12 cellular contexts compared by ENCODE assay signal in genomic region chr1:25561426-25562100, GRCh38. TPM values are rescaled to one million over a fixed set of nuclear protein-coding genes. Genes with fewer than 3 reads are reported as not detected.
DNase-seq lines count a peak whose midpoint lies in the region; ATAC-seq and TF ChIP-seq lines count a peak whose summit lies in the region.
"Had no signal": no experiment of that assay in that cellular context is flagged by ENCODE, and none has a peak within 500 bp of the region (broad histone marks: within the 10 kb centered on the region; RNA-seq: fewer than 3 reads in every experiment).

No MANE protein-coding gene starts in this region.

- no peak for TF ChIP-seq EP300 in gastroesophageal sphincter (IDR thresholded peaks at IDR 0.05)
- no peak for TF ChIP-seq EP300 in stomach (IDR thresholded peaks at IDR 0.05)

- H3K36me3 Mint-ChIP-seq in activated CD4-positive, alpha-beta T cell treated with anti-CD3 and anti-CD28 coated beads, Interleukin-2, amount 10 ng/mL, durations not matched to agents 7 days and 5 days (ENCODE audit: low read depth) = peaks cover 82% of the 10 kb centered on the region
- H3K36me3 Mint-ChIP-seq in activated T-cell treated with anti-CD3 and anti-CD28 coated beads, Interleukin-2, amount 50 U/mL, for 72 hours (ENCODE audit: insufficient read depth in 2 of 2) = no peaks in the 10 kb centered on the region

- H3K4me1 Mint-ChIP-seq in activated CD4-positive, alpha-beta T cell treated with anti-CD3 and anti-CD28 coated beads, Interleukin-2, amount 10 ng/mL, durations not matched to agents 7 days and 5 days = peaks cover 97% of the 10 kb centered on the region
- peaks cover 96% of the 10 kb centered on the region for H3K4me1 Mint-ChIP-seq in activated T-cell treated with anti-CD3 and anti-CD28 coated beads, Interleukin-2, amount 50 U/mL, for 72 hours (ENCODE audit: low read depth)

- H2AK5ac ChIP-seq in mesendoderm (ENCODE audit: low read length) = no peak overlapping the region

- H3K4me1 ChIP-seq in gastroesophageal sphincter (peaks cover 0 to 78% (median 19%) of the 10 kb centered on the region in 3 donors), stomach (peaks cover 20 to 53% (median 31%) of the 10 kb centered on the region in 4 donors), mesendoderm (ENCODE audit: control insufficient read depth, low read depth, low read length) (no peaks in the 10 kb centered on the region)

- intact Hi-C loops in stomach (cut with DNase I; ENCODE audit: low total_unique reads) = no loop called here

- H3K79me2 ChIP-seq in mesendoderm (ENCODE audit: control insufficient read depth, insufficient read depth, low read length) = no peaks in the 10 kb centered on the region

- CTCF ChIA-PET in activated CD4-positive, alpha-beta T cell treated with anti-CD3 and anti-CD28 coated beads, Interleukin-2, amount 10 ng/mL, durations not matched to agents 7 days and 5 days (lab: Charles Lee) = interaction anchor here (0.6 to 1.3 kb wide), 3 partner anchors 11 to 1408 kb away, joined by 3 to 4 read pairs (median 3); no protein-coding TSS in a partner anchor

- no peak for TF ChIP-seq POLR2A in gastroesophageal sphincter (IDR thresholded peaks at IDR 0.05)
- no peak for TF ChIP-seq POLR2A in stomach (IDR thresholded peaks at IDR 0.05)

- no peak overlapping the region for H3K4ac ChIP-seq in mesendoderm (ENCODE audit: low read depth, low read length)

- H3K36me3 ChIP-seq in gastroesophageal sphincter (peaks cover 0 to 67% of the 10 kb centered on the region in 2 donors), stomach (peaks cover 14 to 77% (median 69%) of the 10 kb centered on the region in 4 donors), mesendoderm (ENCODE audit: control insufficient read depth, insufficient read depth, low read length) (peaks cover 1% of the 10 kb centered on the region)

- H3K23ac ChIP-seq in mesendoderm (ENCODE audit: low read length) = no peak overlapping the region

- H3K79me1 ChIP-seq in mesendoderm (ENCODE audit: low read length) = no peaks in the 10 kb centered on the region

- no peaks in the 10 kb centered on the region for H3K9me3 Mint-ChIP-seq in activated CD4-positive, alpha-beta T cell treated with anti-CD3 and anti-CD28 coated beads, Interleukin-2, amount 10 ng/mL, durations not matched to agents 7 days and 5 days
- H3K9me3 Mint-ChIP-seq in activated T-cell treated with anti-CD3 and anti-CD28 coated beads, Interleukin-2, amount 50 U/mL, for 72 hours = no peaks in the 10 kb centered on the region

- POLR2A ChIA-PET in activated CD4-positive, alpha-beta T cell treated with anti-CD3 and anti-CD28 coated beads, Interleukin-2, amount 10 ng/mL, durations not matched to agents 7 days and 5 days (lab: Charles Lee) = no interaction called here

- no peaks in the 10 kb centered on the region for H3K27me3 ChIP-seq in gastroesophageal sphincter
- H3K27me3 ChIP-seq in stomach = no peaks in the 10 kb centered on the region
- no peaks in the 10 kb centered on the region for H3K27me3 ChIP-seq in mesendoderm (ENCODE audit: insufficient read depth, low read length, poor library complexity)

- H3K4me2 ChIP-seq in mesendoderm (ENCODE audit: low read length) = no peak overlapping the region

- H4K5ac ChIP-seq in mesendoderm (ENCODE audit: low read length) = no peak overlapping the region

- no peaks in the 10 kb centered on the region for H3K27me3 Mint-ChIP-seq in activated CD4-positive, alpha-beta T cell treated with anti-CD3 and anti-CD28 coated beads, Interleukin-2, amount 10 ng/mL, durations not matched to agents 7 days and 5 days
- no peaks in the 10 kb centered on the region for H3K27me3 Mint-ChIP-seq in activated T-cell treated with anti-CD3 and anti-CD28 coated beads, Interleukin-2, amount 50 U/mL, for 72 hours (ENCODE audit: low read depth)

- H3K9me3 ChIP-seq in gastroesophageal sphincter = no peaks in the 10 kb centered on the region
- H3K9me3 ChIP-seq in stomach = no peaks in the 10 kb centered on the region

- H3K27ac ChIP-seq in gastroesophageal sphincter (peak overlapping the region in 3 of 4 donors; percentile 25 to 50 (median 47)), stomach (peak overlapping the region in 4 of 5 donors; percentile 50 to 63 (median 56)), mesendoderm (ENCODE audit: low read depth, low read length) (no peak overlapping the region)

- no peak overlapping the region for H2BK15ac ChIP-seq in mesendoderm (replicated peaks; ENCODE audit: low read depth)

- no peak overlapping the region for H2BK120ac ChIP-seq in mesendoderm (ENCODE audit: low read depth, low read length)

- 36 to 68% methylated on average over 2 to 7 of the region's 8 CpGs for WGBS in gastroesophageal sphincter (ENCODE audit: low coverage in 1 of 2), 2 donors
- 55 to 76% (median 60%) methylated on average over 6 to 8 of the region's 8 CpGs for WGBS in stomach, 5 donors
- no CpG with 5 or more reads among the region's 8 CpGs for WGBS in mesendoderm (ENCODE audit: extremely low coverage, insufficient coverage, low lambda C conversion rate)

- no peak for TF ChIP-seq CTCF in gastroesophageal sphincter (IDR thresholded peaks at IDR 0.05)
- TF ChIP-seq CTCF in stomach (IDR thresholded peaks at IDR 0.05) = no peak

- peak overlapping the region; percentile 98 for H3K27ac Mint-ChIP-seq in activated CD4-positive, alpha-beta T cell treated with anti-CD3 and anti-CD28 coated beads, Interleukin-2, amount 10 ng/mL, durations not matched to agents 7 days and 5 days
- H3K27ac Mint-ChIP-seq in activated T-cell treated with anti-CD3 and anti-CD28 coated beads, Interleukin-2, amount 50 U/mL, for 72 hours = peak overlapping the region; percentile 89

- no peak overlapping the region for H4K8ac ChIP-seq in mesendoderm (ENCODE audit: low read depth, low read length)

- ATAC-seq in activated T-cell treated with anti-CD3 and anti-CD28 coated beads, Interleukin-2, amount 50 U/mL, for 72 hours (replicated peaks in 1 of 2) = no peak
- no peak for ATAC-seq in gastroesophageal sphincter
- no peak for ATAC-seq in GM21529 (IDR thresholded peaks at IDR 0.05; ENCODE audit: unreplicated experiment)
- ATAC-seq: SK-N-SH treated with all-trans-retinoic acid at 6 μM for 48 hours had no signal

- H3K56ac ChIP-seq in mesendoderm (ENCODE audit: low read length) = no peak overlapping the region

- H2BK5ac ChIP-seq in mesendoderm (ENCODE audit: low read length) = no peak overlapping the region

- no peak for DNase-seq in activated CD4-positive, alpha-beta T cell treated with anti-CD3 and anti-CD28 coated beads, Interleukin-2, amount 10 ng/mL, durations not matched to agents 7 days and 5 days
- no peak for DNase-seq in activated CD4-positive, alpha-beta T cell treated with anti-CD3 and anti-CD28 coated beads for 4 hours
- no peak for DNase-seq in activated T-cell treated with anti-CD3 and anti-CD28 coated beads, Interleukin-2, amount 50 U/mL, for 72 hours
- DNase-seq in stomach (no peak), mesendoderm (no peak)
- no peak for DNase-seq in stimulated activated CD4-positive, alpha-beta T cell treated with anti-CD3 and anti-CD28 coated beads, Interleukin-1b, Interleukin-23, amount 100 ng/mL, for 48 hours
- DNase-seq: EL, NCI-H1105, nucleus accumbens had no signal

- H3K4me3 ChIP-seq in gastroesophageal sphincter (no peak overlapping the region), stomach (no peak overlapping the region), mesendoderm (ENCODE audit: low read length) (no peak overlapping the region)

- no peak overlapping the region for H3K18ac ChIP-seq in mesendoderm (ENCODE audit: low read length)

- peak overlapping the region; percentile 37 for H3K4me3 Mint-ChIP-seq in activated CD4-positive, alpha-beta T cell treated with anti-CD3 and anti-CD28 coated beads, Interleukin-2, amount 10 ng/mL, durations not matched to agents 7 days and 5 days
- peak overlapping the region; percentile 85 to 92 for H3K4me3 Mint-ChIP-seq in activated T-cell treated with anti-CD3 and anti-CD28 coated beads, Interleukin-2, amount 50 U/mL, for 72 hours

- H3K9ac ChIP-seq in mesendoderm (ENCODE audit: low read length) = no peak overlapping the region

RNA-seq across cellular contexts. Expression of gene LDLRAP1, which starts 18.2 kb away (rescaled TPM):
- total RNA-seq in activated CD4-positive, alpha-beta T cell treated with anti-CD3 and anti-CD28 coated beads, Interleukin-2, amount 10 ng/mL, durations not matched to agents 7 days and 5 days = 10 to 100 TPM; 64.4 to 65.3 TPM
- 10 to 100 TPM; 13.5 to 14.7 TPM for total RNA-seq in activated T-cell treated with anti-CD3 and anti-CD28 coated beads, Interleukin-2, amount 50 U/mL, for 72 hours
- total RNA-seq in gastroesophageal sphincter (10 to 100 TPM; 13.6 to 21.3 (median 17.2) TPM), stomach (10 to 100 TPM in 4 of 5 donors, not detected in 1; 10.6 to 73.7 (median 39.8) TPM)
- 10 to 100 TPM; 13.3 to 17.6 (median 15.7) TPM for polyA plus RNA-seq in stomach
- polyA plus RNA-seq in mesendoderm (2013, experiment 1 of 2) = 11.7 TPM
- 11.7 TPM for polyA plus RNA-seq in mesendoderm (2013, experiment 2 of 2)

RNA-seq across cellular contexts. Expression of gene MAN1C1, which starts 55.0 kb away (rescaled TPM):
- 10 to 100 TPM; 28.9 to 31.1 TPM for total RNA-seq in activated CD4-positive, alpha-beta T cell treated with anti-CD3 and anti-CD28 coated beads, Interleukin-2, amount 10 ng/mL, durations not matched to agents 7 days and 5 days
- 10 to 100 TPM in 1 of 2 donors, 1 to 10 TPM in 1; 9.4 to 13.3 TPM for total RNA-seq in activated T-cell treated with anti-CD3 and anti-CD28 coated beads, Interleukin-2, amount 50 U/mL, for 72 hours
- total RNA-seq in gastroesophageal sphincter (10 to 100 TPM; 20.0 to 38.1 (median 27.8) TPM), stomach (10 to 100 TPM in 1 of 5 donors, 1 to 10 TPM in 4; 4.6 to 33.9 (median 6.4) TPM)
- polyA plus RNA-seq in stomach = 10 to 100 TPM in 1 of 3 donors, 1 to 10 TPM in 2; 4.3 to 10.0 (median 4.5) TPM
- polyA plus RNA-seq in mesendoderm (2013, experiment 1 of 2) = 7.7 TPM
- polyA plus RNA-seq in mesendoderm (2013, experiment 2 of 2) = 7.4 TPM
